13 cellular contexts compared by ENCODE assay signal in genomic region chr10:132382231-132382922, GRCh38. TPM values are rescaled to one million over a fixed set of nuclear protein-coding genes. Genes with fewer than 3 reads are reported as not detected.
A peak's percentile ranks its signal among the peaks of the same experiment; 100 is the strongest.
DNase-seq lines count a peak whose midpoint lies in the region; FAIRE-seq and TF ChIP-seq lines count a peak whose summit lies in the region.
"Had no signal": no experiment of that assay in that cellular context is flagged by ENCODE, and none has a peak within 500 bp of the region (broad histone marks: within the 10 kb centered on the region; RNA-seq: fewer than 3 reads in every experiment).

No MANE protein-coding gene starts in this region.

- DNase-seq in EH (ENCODE audit: low read depth) (peak; percentile 86), bronchial epithelial cell (ENCODE audit: low read depth) (peak; percentile 50), trophoblast cell (peak; percentile 97 to 98), GM10266 (ENCODE audit: extremely low spot score) (no peak), NCI-H2227 (lab: John Stamatoyannopoulos, UW; ENCODE audit: unreplicated experiment) (no peak)
- DNase-seq in effector memory CD4-positive, alpha-beta T cell = no peak
- DNase-seq: activated CD4-positive, alpha-beta T cell treated with anti-CD3 and anti-CD28 coated beads for 4 hours; Calu3; Karpas-422; NCI-H2171; SW 1271 had no signal

- H3K9ac ChIP-seq in Loucy (ENCODE audit: low read depth, low read length, poor library complexity, severe bottlenecking) (peak overlapping the region; percentile 68), trophoblast cell (ENCODE audit: low read length) (no peak overlapping the region)

- no peak overlapping the region for H3K23ac ChIP-seq in trophoblast cell (ENCODE audit: low read length)

- no peaks in the 10 kb centered on the region for H3K9me2 ChIP-seq in Loucy (replicated peaks; ENCODE audit: low read depth, low read length)

- no CpG with 5 or more reads among the region's 16 CpGs for WGBS in trophoblast cell (ENCODE audit: extremely low coverage, insufficient coverage, insufficient read length)

- H2AFZ ChIP-seq in Loucy (ENCODE audit: low read length) (peak overlapping the region; percentile 76), trophoblast cell (ENCODE audit: insufficient read depth, low read length, poor library complexity) (no peak overlapping the region)

- peak overlapping the region; percentile 29 for H3K27ac ChIP-seq in trophoblast cell (ENCODE audit: low read depth, low read length)
- H3K27ac ChIP-seq in effector memory CD4-positive, alpha-beta T cell (ENCODE audit: insufficient read depth, low read length, poor library complexity, severe bottlenecking) = no peak overlapping the region
- H3K27ac ChIP-seq: breast epithelium had no signal

- H3K4me1 ChIP-seq in Loucy (ENCODE audit: insufficient read depth, low read length, poor library complexity, severe bottlenecking) = peaks cover 59% of the 10 kb centered on the region
- H3K4me1 ChIP-seq in trophoblast cell (ENCODE audit: control insufficient read depth in 1 of 2, insufficient read depth in 2 of 2, low read length in 2 of 2) = peaks cover 4 to 14% of the 10 kb centered on the region in 2 experiments
- H3K4me1 ChIP-seq in effector memory CD4-positive, alpha-beta T cell (ENCODE audit: control insufficient read depth, insufficient read depth, low read length, poor library complexity, severe bottlenecking) = peaks cover 5% of the 10 kb centered on the region
- H3K4me1 ChIP-seq: breast epithelium had no signal

- H3K14ac ChIP-seq in trophoblast cell (ENCODE audit: low read length) = no peak overlapping the region

- no peak overlapping the region for H2BK12ac ChIP-seq in trophoblast cell (ENCODE audit: low read length)

- no peaks in the 10 kb centered on the region for H3K79me1 ChIP-seq in trophoblast cell (ENCODE audit: low read length)

- TF ChIP-seq CTCF in Loucy (conservative IDR thresholded peaks at IDR 0.05; ENCODE audit: low read length) (no peak), bronchial epithelial cell (IDR thresholded peaks at IDR 0.05; ENCODE audit: insufficient read depth, low read length, severe bottlenecking) (no peak), GM10266 (IDR thresholded peaks at IDR 0.05; ENCODE audit: control insufficient read depth, insufficient read depth, low read depth, missing control alignments) (no peak)

- H3F3A ChIP-seq in Loucy (ENCODE audit: low read depth) = 0 out of 2 replicates have a peak, but pooled peaks cover 4% of the 10 kb centered on the region

- FAIRE-seq in bronchial epithelial cell (lab: Jason Lieb, UNC) = no peak

- no peak overlapping the region for H2AK5ac ChIP-seq in trophoblast cell (ENCODE audit: low read length)

- H3K18ac ChIP-seq in trophoblast cell (ENCODE audit: low read length) = no peak overlapping the region

- H3K4ac ChIP-seq in trophoblast cell (ENCODE audit: low read depth, low read length) = no peak overlapping the region

- H3K36me3 ChIP-seq in Loucy (ENCODE audit: insufficient read depth, low read length) = no peaks in the 10 kb centered on the region
- no peaks in the 10 kb centered on the region for H3K36me3 ChIP-seq in bronchial epithelial cell (ENCODE audit: control insufficient read depth, insufficient read depth, low read length)
- H3K36me3 ChIP-seq in trophoblast cell (ENCODE audit: control insufficient read depth in 1 of 2, insufficient read depth in 2 of 2, low read length in 2 of 2) = no peaks in the 10 kb centered on the region
- H3K36me3 ChIP-seq in effector memory CD4-positive, alpha-beta T cell (ENCODE audit: control insufficient read depth, insufficient read depth, low read length) = no peaks in the 10 kb centered on the region
- H3K36me3 ChIP-seq: breast epithelium had no signal

- H4K20me1 ChIP-seq in Loucy (ENCODE audit: insufficient read depth, low read length, poor library complexity, severe bottlenecking) = no peaks in the 10 kb centered on the region

- no peaks in the 10 kb centered on the region for H3K9me3 ChIP-seq in Loucy (ENCODE audit: insufficient read depth, low read depth, low read length)
- H3K9me3 ChIP-seq in trophoblast cell (ENCODE audit: insufficient read depth, low read depth, low read length) = peaks cover 1% of the 10 kb centered on the region
- H3K9me3 ChIP-seq in effector memory CD4-positive, alpha-beta T cell (ENCODE audit: control insufficient read depth, low read length) = no peaks in the 10 kb centered on the region

- peak overlapping the region; percentile 23 for H3K4me2 ChIP-seq in Loucy (ENCODE audit: low read depth, low read length, poor library complexity, severe bottlenecking)
- no peak overlapping the region for H3K4me2 ChIP-seq in trophoblast cell (ENCODE audit: low read length)

- no peak overlapping the region for H2BK120ac ChIP-seq in trophoblast cell (ENCODE audit: insufficient read depth, low read length, poor library complexity)

- H3K4me3 ChIP-seq in Loucy (ENCODE audit: low read length, poor library complexity, severe bottlenecking) (no peak overlapping the region), bronchial epithelial cell (ENCODE audit: low read depth, low read length) (no peak overlapping the region), trophoblast cell (ENCODE audit: low read depth, low read length) (no peak overlapping the region)
- H3K4me3 ChIP-seq in effector memory CD4-positive, alpha-beta T cell (ENCODE audit: insufficient read depth, low read depth, low read length, poor library complexity, severe bottlenecking) = no peak overlapping the region
- H3K4me3 ChIP-seq: breast epithelium had no signal

- no peak overlapping the region for H4K8ac ChIP-seq in trophoblast cell (ENCODE audit: low read depth, low read length)

- no peaks in the 10 kb centered on the region for H3K79me2 ChIP-seq in Loucy (ENCODE audit: insufficient read depth, low read length)
- no peaks in the 10 kb centered on the region for H3K79me2 ChIP-seq in trophoblast cell (ENCODE audit: control insufficient read depth, insufficient read depth, low read length, poor library complexity)

- H3K27me3 ChIP-seq in Loucy (ENCODE audit: insufficient read depth, low read length, poor library complexity, severe bottlenecking) (no peaks in the 10 kb centered on the region), bronchial epithelial cell (ENCODE audit: control insufficient read depth, insufficient read depth, low read length) (no peaks in the 10 kb centered on the region), trophoblast cell (ENCODE audit: insufficient read depth, low read length) (no peaks in the 10 kb centered on the region)
- no peaks in the 10 kb centered on the region for H3K27me3 ChIP-seq in effector memory CD4-positive, alpha-beta T cell (replicated peaks; ENCODE audit: control insufficient read depth, insufficient read depth, low read length, poor library complexity, severe bottlenecking)
- H3K27me3 ChIP-seq: breast epithelium had no signal

- no peak overlapping the region for H4K91ac ChIP-seq in trophoblast cell (ENCODE audit: low read depth, low read length)

- no peak overlapping the region for H4K12ac ChIP-seq in trophoblast cell (ENCODE audit: low read depth, low read length)

- no peak overlapping the region for H2BK5ac ChIP-seq in trophoblast cell (ENCODE audit: low read depth, low read length, poor library complexity)

RNA-seq across cellular contexts. Expression of gene PWWP2B, which starts 14.6 kb away (rescaled TPM):
- 39.4 and 40.0 TPM in 2 replicates for total RNA-seq in bronchial epithelial cell
- 57.0 and 60.9 TPM in 2 replicates for polyA plus RNA-seq in trophoblast cell (2013)

RNA-seq across cellular contexts. Expression of gene LRRC27, which starts 50.4 kb away (rescaled TPM):
- 4.7 and 6.9 TPM in 2 replicates for total RNA-seq in bronchial epithelial cell
- 4.4 and 4.9 TPM in 2 replicates for polyA plus RNA-seq in trophoblast cell (2013)

Comparison
In these comparisons a context has a peak if more than half of its experiments do, and no peak if none do; other contexts are left out.
1. DNase-seq: peak in EH (single experiment), bronchial epithelial cell (single experiment) and trophoblast cell (2 of 2); none in effector memory CD4-positive, alpha-beta T cell (0 of 3), GM10266 (single experiment) and NCI-H2227 (single experiment).